In the genomic region with DNA sequence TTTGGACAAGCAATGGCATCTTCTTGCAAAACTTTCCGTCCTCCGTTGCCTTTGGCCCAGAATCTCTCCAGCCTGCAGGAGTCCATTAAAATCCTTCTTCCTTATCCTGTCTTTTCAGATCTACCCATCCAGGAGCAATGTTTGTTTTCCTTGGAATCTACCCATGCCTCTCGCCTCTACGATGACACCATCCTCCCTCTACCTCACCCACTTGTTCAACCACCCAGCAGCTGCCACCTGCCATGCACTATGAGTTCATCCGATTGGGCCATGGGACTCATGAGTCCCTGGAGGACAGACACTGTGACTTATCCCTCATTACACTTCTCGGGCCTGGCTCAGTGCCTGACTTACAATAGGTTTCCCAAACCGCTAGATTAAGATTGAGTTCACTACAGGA, we compare ENCODE assay signal across 26 cellular contexts. TPM values are rescaled to one million over a fixed set of nuclear protein-coding genes. Genes with fewer than 3 reads are reported as not detected.
DNase-seq lines count a peak whose midpoint lies in the region; FAIRE-seq and TF ChIP-seq lines count a peak whose summit lies in the region.
"Had no signal": no experiment of that assay in that cellular context is flagged by ENCODE, and none has a peak within 500 bp of the region (broad histone marks: within the 10 kb centered on the region; RNA-seq: fewer than 3 reads in every experiment).

No MANE protein-coding gene starts in this region.

- TF ChIP-seq CTCF in smooth muscle cell (IDR thresholded peaks at IDR 0.05; ENCODE audit: borderline replicate concordance, insufficient read depth, poor library complexity, severe bottlenecking) = no peak

- no peaks in the 10 kb centered on the region for H3F3A ChIP-seq in smooth muscle cell (ENCODE audit: low read depth)

- no peak overlapping the region for H2AFZ ChIP-seq in smooth muscle cell (ENCODE audit: low read depth)
- H2AFZ ChIP-seq: GM23248 had no signal

- H3K4me2 ChIP-seq in smooth muscle cell = no peak overlapping the region
- H3K4me2 ChIP-seq: A549 had no signal

- DNase-seq in NCI-H82 (lab: John Stamatoyannopoulos, UW) (peak; percentile 1), NCI-H82 treated with DMSO at 0.1 percent for 48 hours (lab: John Stamatoyannopoulos, UW; ENCODE audit: unreplicated experiment) (no peak), DMS79 treated with DMSO at 0.1 percent for 48 hours (lab: John Stamatoyannopoulos, UW) (peak; percentile 3), NCI-H2029 treated with DMSO at 0.1 percent for 48 hours (lab: John Stamatoyannopoulos, UW) (peak; percentile 52), islet precursor cell (peak; percentile 41), smooth muscle cell (lab: John Stamatoyannopoulos, UW; ENCODE audit: unreplicated experiment) (no peak), small intestine (no peak)
- DNase-seq in activated CD4-positive, alpha-beta T cell treated with anti-CD3 and anti-CD28 coated beads for 4 hours = no peak
- DNase-seq: BE2C; Caco-2; CD4-positive, alpha-beta T cell; GM23248; HCEC 1CT; KBM-7; NCI-H1105 treated with DMSO at 0.1 percent for 48 hours; NCI-H1694 treated with DMSO at 0.1 percent for 48 hours; NCI-H2107; NCI-H226; NCI-H526 treated with DMSO at 0.1 percent for 48 hours; NK-92 treated with Interleukin-12 subunit alpha and Interleukin-12 subunit beta, amount 100 ng/mL, for 24 hours; T-helper 9 cell had no signal

- WGBS in smooth muscle cell (ENCODE audit: low lambda C conversion rate) = 95% methylated on average over 7 of the region's 7 CpGs
- 83 to 90% (median 86%) methylated on average over 7 of the region's 7 CpGs for WGBS in small intestine, 3 donors

- H3K4me1 ChIP-seq in smooth muscle cell (ENCODE audit: low read depth) = no peaks in the 10 kb centered on the region
- no peaks in the 10 kb centered on the region for H3K4me1 ChIP-seq in small intestine (ENCODE audit: control insufficient read depth in 2 of 2, insufficient read depth in 1 of 2, low read depth in 1 of 2, low read length in 1 of 2)
- H3K4me1 ChIP-seq: A549, BE2C, SJSA1 had no signal

- H3K4me3 ChIP-seq in smooth muscle cell = no peak overlapping the region
- no peak overlapping the region for H3K4me3 ChIP-seq in small intestine (ENCODE audit: low read depth in 1 of 2, low read length in 2 of 2)
- H3K4me3 ChIP-seq: A549, GM23248, SJSA1 had no signal

- FAIRE-seq in small intestine (lab: Jason Lieb, UNC) = no peak
- FAIRE-seq: A549, GM12892, HepG2 had no signal

- H3K27ac ChIP-seq in smooth muscle cell (ENCODE audit: low read depth) (no peak overlapping the region), small intestine (ENCODE audit: low read depth in 1 of 2, low read length in 1 of 2) (no peak overlapping the region)
- H3K27ac ChIP-seq: A549, GM23248, HL-60, SJSA1 had no signal

- H3K9me3 ChIP-seq in smooth muscle cell (replicated peaks; ENCODE audit: low read depth) (no peaks in the 10 kb centered on the region), small intestine (ENCODE audit: control insufficient read depth, low read depth) (no peaks in the 10 kb centered on the region)
- H3K9me3 ChIP-seq: A549, BE2C, Caco-2 had no signal

- H4K20me1 ChIP-seq in smooth muscle cell (ENCODE audit: low read depth) = no peaks in the 10 kb centered on the region

- H3K36me3 ChIP-seq in smooth muscle cell (ENCODE audit: low read depth) = no peaks in the 10 kb centered on the region
- no peaks in the 10 kb centered on the region for H3K36me3 ChIP-seq in small intestine (ENCODE audit: control insufficient read depth in 2 of 2, insufficient read depth in 2 of 2, low read length in 2 of 2)
- H3K36me3 ChIP-seq: BE2C, SJSA1 had no signal

- H3K9ac ChIP-seq in smooth muscle cell (ENCODE audit: low read depth) = no peak overlapping the region
- H3K9ac ChIP-seq: GM23248 had no signal

- no peaks in the 10 kb centered on the region for H3K27me3 ChIP-seq in smooth muscle cell (ENCODE audit: low read depth)
- peaks cover 0 to 2% of the 10 kb centered on the region in 2 donors for H3K27me3 ChIP-seq in small intestine (ENCODE audit: control insufficient read depth in 2 of 2, insufficient read depth in 2 of 2, low read length in 2 of 2)
- H3K27me3 ChIP-seq: BE2C, SJSA1 had no signal

- no peaks in the 10 kb centered on the region for H3K79me2 ChIP-seq in smooth muscle cell (ENCODE audit: low read depth)

RNA-seq across cellular contexts. Expression of gene MGMT, which starts 26.8 kb away (rescaled TPM):
- total RNA-seq in smooth muscle cell = 19.1 and 21.0 TPM in 2 replicates
- polyA plus RNA-seq in smooth muscle cell (28.1 and 33.0 TPM in 2 replicates), small intestine (10 to 100 TPM in 2 of 3 donors, 1 to 10 TPM in 1; 9.8 to 22.4 (median 14.0) TPM)

Comparison
In these comparisons a context has a peak if more than half of its experiments do, and no peak if none do; other contexts are left out.
1. DNase-seq: peak in NCI-H82 (single experiment), DMS79 treated with DMSO at 0.1 percent for 48 hours (single experiment), NCI-H2029 treated with DMSO at 0.1 percent for 48 hours (single experiment) and islet precursor cell (single experiment); none in NCI-H82 treated with DMSO at 0.1 percent for 48 hours (single experiment), activated CD4-positive, alpha-beta T cell treated with anti-CD3 and anti-CD28 coated beads for 4 hours (0 of 2), smooth muscle cell (single experiment) and small intestine (single experiment).